ENCODE assay signal across 8 cellular contexts in genomic region chr5:57298985-57299491, GRCh38.
DNase-seq lines count a peak whose midpoint lies in the region; ATAC-seq and TF ChIP-seq lines count a peak whose summit lies in the region.

No MANE protein-coding gene starts in this region.

- H3K4me3 ChIP-seq in Jurkat, Clone E6-1 (ENCODE audit: low read length) = peak overlapping the region; percentile 39

- ATAC-seq in Right ventricle myocardium inferior = peak; percentile 74
- peak; percentile 76 to 80 for ATAC-seq in activated naive CD4-positive, alpha-beta T cell treated with anti-CD3 and anti-CD28 coated beads, Interleukin-2, amount 50 U/mL, for 72 hours
- ATAC-seq in HG03342 (IDR thresholded peaks at IDR 0.05; ENCODE audit: unreplicated experiment) = no peak

- peaks cover 0 to 4% of the 10 kb centered on the region in 2 donors for H3K9me3 Mint-ChIP-seq in activated naive CD4-positive, alpha-beta T cell treated with anti-CD3 and anti-CD28 coated beads, Interleukin-2, amount 50 U/mL, for 72 hours
- H3K9me3 Mint-ChIP-seq in glutamatergic neuron (ENCODE audit: unreplicated experiment) (no peaks in the 10 kb centered on the region), progenitor cell of endocrine pancreas (ENCODE audit: low read depth) (no peaks in the 10 kb centered on the region)

- intact Hi-C loops in Right ventricle myocardium inferior (cut with DNase I) = loop anchor here (1.0 to 10.0 kb wide), 6 partner anchors 136 to 1161 kb away; partner anchors contain the start of gene PLK2
- intact Hi-C loops in cardiac septum (cut with DNase I) = loop anchor here (1.0 to 5.0 kb wide), 5 partner anchors 198 to 1161 kb away; partner anchors contain the start of gene PLK2

- H3K27ac Mint-ChIP-seq in activated naive CD4-positive, alpha-beta T cell treated with anti-CD3 and anti-CD28 coated beads, Interleukin-2, amount 50 U/mL, for 72 hours = peak overlapping the region; percentile 36 to 58
- H3K27ac Mint-ChIP-seq in glutamatergic neuron (ENCODE audit: unreplicated experiment) = no peak overlapping the region
- peak overlapping the region; percentile 78 for H3K27ac Mint-ChIP-seq in progenitor cell of endocrine pancreas

- H3K4me3 Mint-ChIP-seq in glutamatergic neuron (ENCODE audit: unreplicated experiment) (no peak overlapping the region), progenitor cell of endocrine pancreas (ENCODE audit: low read depth) (no peak overlapping the region)

- H3K27me3 Mint-ChIP-seq in glutamatergic neuron (ENCODE audit: unreplicated experiment) (peaks cover 3% of the 10 kb centered on the region), progenitor cell of endocrine pancreas (peaks cover 4% of the 10 kb centered on the region)

- DNase-seq in Right ventricle myocardium inferior (ENCODE audit: missing footprints) (no peak), cardiac septum (ENCODE audit: low spot score) (no peak), SHP77 (lab: John Stamatoyannopoulos, UW) (peak; percentile 55 to 56), glutamatergic neuron (no peak), progenitor cell of endocrine pancreas (ENCODE audit: low spot score, unreplicated experiment) (peak; percentile 15)
- peak; percentile 81 for DNase-seq in Jurkat, Clone E6-1 (ENCODE audit: low read depth, low spot score)
- DNase-seq in activated naive CD4-positive, alpha-beta T cell treated with anti-CD3 and anti-CD28 coated beads, Interleukin-2, amount 50 U/mL, for 72 hours (ENCODE audit: low spot score in 2 of 2) = peak; percentile 60 to 72

- H3K4me1 Mint-ChIP-seq in glutamatergic neuron (ENCODE audit: low read depth, unreplicated experiment) = peaks cover 2% of the 10 kb centered on the region
- H3K4me1 Mint-ChIP-seq in progenitor cell of endocrine pancreas (ENCODE audit: low read depth) = peaks cover 3% of the 10 kb centered on the region

- peak; percentile 70 for TF ChIP-seq CTCF in glutamatergic neuron (IDR thresholded peaks at IDR 0.05; ENCODE audit: partially characterized antibody, unreplicated experiment)
- peak; percentile 69 for TF ChIP-seq CTCF in progenitor cell of endocrine pancreas (IDR thresholded peaks at IDR 0.05; ENCODE audit: unreplicated experiment)

- peaks cover 0 to 16% of the 10 kb centered on the region in 2 donors for H3K36me3 Mint-ChIP-seq in activated naive CD4-positive, alpha-beta T cell treated with anti-CD3 and anti-CD28 coated beads, Interleukin-2, amount 50 U/mL, for 72 hours
- H3K36me3 Mint-ChIP-seq in glutamatergic neuron (ENCODE audit: unreplicated experiment) (no peaks in the 10 kb centered on the region), progenitor cell of endocrine pancreas (ENCODE audit: insufficient read depth) (no peaks in the 10 kb centered on the region)

Comparison
In these comparisons a context has a peak if more than half of its experiments do, and no peak if none do; other contexts are left out.
1. DNase-seq: peak in Jurkat, Clone E6-1 (single experiment), SHP77 (2 of 2), activated naive CD4-positive, alpha-beta T cell treated with anti-CD3 and anti-CD28 coated beads, Interleukin-2, amount 50 U/mL, for 72 hours (2 of 2) and progenitor cell of endocrine pancreas (single experiment); none in Right ventricle myocardium inferior (single experiment), cardiac septum (single experiment) and glutamatergic neuron (single experiment).